In the genomic region with DNA sequence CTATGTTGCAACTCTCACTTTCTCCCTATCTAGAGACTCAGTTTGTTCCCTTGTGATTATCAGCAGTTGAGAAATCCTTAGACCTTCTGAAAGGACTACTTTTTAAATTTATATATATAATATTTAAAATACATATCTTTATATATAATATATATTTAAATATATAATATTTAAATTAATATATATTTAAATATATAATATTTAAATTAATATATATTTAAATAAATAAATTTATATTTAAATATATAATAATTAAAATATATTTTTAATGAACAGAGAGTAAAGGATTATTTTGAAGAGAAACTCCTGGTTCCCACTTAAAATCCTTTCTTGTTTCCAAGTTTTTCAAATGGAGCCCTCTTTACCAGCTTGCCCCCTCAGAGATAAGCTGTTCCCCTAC, we compare ENCODE assay signal across 17 cellular contexts.
DNase-seq lines count a peak whose midpoint lies in the region; FAIRE-seq and TF ChIP-seq lines count a peak whose summit lies in the region.
"Had no signal": no experiment of that assay in that cellular context is flagged by ENCODE, and none has a peak within 500 bp of the region (broad histone marks: within the 10 kb centered on the region; RNA-seq: fewer than 3 reads in every experiment).

No MANE protein-coding gene starts in this region.

- no peak for TF ChIP-seq CTCF in kidney (IDR thresholded peaks at IDR 0.05; ENCODE audit: borderline replicate concordance, extremely low read depth, insufficient read depth)

- H3K27ac ChIP-seq in kidney (ENCODE audit: low read depth in 2 of 2, low read length in 2 of 2) = no peak overlapping the region
- H3K27ac ChIP-seq: A549, C4-2B had no signal

- no peaks in the 10 kb centered on the region for H3K36me3 ChIP-seq in kidney (ENCODE audit: control insufficient read depth in 1 of 2, insufficient read depth in 2 of 2, low read length in 2 of 2)

- FAIRE-seq in RCC 7860 (lab: Jason Lieb, UNC) (peak; percentile 83), kidney (lab: Jason Lieb, UNC) (peak; percentile 96)
- FAIRE-seq: A549, GM12892, GM18507, HTR-8/SVneo had no signal

- DNase-seq in RCC 7860 (ENCODE audit: low spot score) (no peak), amniotic epithelial cell (ENCODE audit: low read depth) (peak; percentile 47), kidney (no peak), NK-92 (lab: John Stamatoyannopoulos, UW; ENCODE audit: unreplicated experiment) (no peak), activated T-cell treated with anti-CD3 and anti-CD28 coated beads for 4 hours (no peak)
- no peak for DNase-seq in activated CD4-positive, alpha-beta T cell treated with anti-CD3 and anti-CD28 coated beads for 1 hour
- DNase-seq: Caco-2; CD4-positive, alpha-beta T cell; GDM1; GOT3; H7; IMR-90 had no signal

- no peaks in the 10 kb centered on the region for H3K4me1 ChIP-seq in kidney (ENCODE audit: control insufficient read depth in 1 of 2, insufficient read depth in 1 of 2, low read depth in 1 of 2, low read length in 2 of 2)
- H3K4me1 ChIP-seq: A549, Caco-2 had no signal

- no peak overlapping the region for H3K4me3 ChIP-seq in kidney (ENCODE audit: low read length in 2 of 2)
- H3K4me3 ChIP-seq: A549 had no signal

- intact Hi-C loops in kidney (cut with DNase I) = no loop called here

- H3K9ac ChIP-seq in kidney (ENCODE audit: low read length in 2 of 2) = no peak overlapping the region

- no peaks in the 10 kb centered on the region for H3K9me3 ChIP-seq in kidney (ENCODE audit: control insufficient read depth in 1 of 2, low read length in 2 of 2)
- H3K9me3 ChIP-seq: A549, Caco-2 had no signal
